ENCODE assay signal across 8 cellular contexts in genomic region chr6:163414367-163415175, GRCh38. TPM values are rescaled to one million over a fixed set of nuclear protein-coding genes. Genes with fewer than 3 reads are reported as not detected.
A peak's percentile ranks its signal among the peaks of the same experiment; 100 is the strongest.
DNase-seq lines count a peak whose midpoint lies in the region; ATAC-seq lines count a peak whose summit lies in the region.

TSS of gene QKI (plus strand) at chr6:163414718. CDS start at chr6:163415194, 476 bp downstream.

- H3K36me3 ChIP-seq in effector memory CD4-positive, alpha-beta T cell (ENCODE audit: control insufficient read depth, insufficient read depth, low read length) = no peaks in the 10 kb centered on the region
- H3K36me3 ChIP-seq in mesendoderm (ENCODE audit: control insufficient read depth, insufficient read depth, low read length) = no peaks in the 10 kb centered on the region

- WGBS in mesendoderm (ENCODE audit: extremely low coverage, insufficient coverage, low lambda C conversion rate) = no CpG with 5 or more reads among the region's 141 CpGs

- H2BK15ac ChIP-seq in mesendoderm (replicated peaks; ENCODE audit: low read depth) = peak within 1 kb of the TSS; percentile 67

- H3K4me1 ChIP-seq in effector memory CD4-positive, alpha-beta T cell (ENCODE audit: control insufficient read depth, insufficient read depth, low read length, poor library complexity, severe bottlenecking) = peaks cover 3% of the 10 kb centered on the region
- no peaks in the 10 kb centered on the region for H3K4me1 ChIP-seq in mesendoderm (ENCODE audit: control insufficient read depth, low read depth, low read length)

- peak within 1 kb of the TSS; percentile 94 for H3K23ac ChIP-seq in mesendoderm (ENCODE audit: low read length)

- peak within 1 kb of the TSS; percentile 98 for H3K56ac ChIP-seq in mesendoderm (ENCODE audit: low read length)

- peak within 1 kb of the TSS; percentile 99 for H4K8ac ChIP-seq in mesendoderm (ENCODE audit: low read depth, low read length)

- peak within 1 kb of the TSS; percentile 49 for H3K4me2 ChIP-seq in mesendoderm (ENCODE audit: low read length)

- H3K27ac ChIP-seq in effector memory CD4-positive, alpha-beta T cell (ENCODE audit: insufficient read depth, low read length, poor library complexity, severe bottlenecking) = peak within 1 kb of the TSS; percentile 93
- peak within 1 kb of the TSS; percentile 97 for H3K27ac ChIP-seq in mesendoderm (ENCODE audit: low read depth, low read length)

- peak within 1 kb of the TSS; percentile 63 for H2BK5ac ChIP-seq in mesendoderm (ENCODE audit: low read length)

- H3K27me3 ChIP-seq in effector memory CD4-positive, alpha-beta T cell (replicated peaks; ENCODE audit: control insufficient read depth, insufficient read depth, low read length, poor library complexity, severe bottlenecking) = no peaks in the 10 kb centered on the region
- H3K27me3 ChIP-seq in mesendoderm (ENCODE audit: insufficient read depth, low read length, poor library complexity) = no peaks in the 10 kb centered on the region

- H3K9ac ChIP-seq in mesendoderm (ENCODE audit: low read length) = peak within 1 kb of the TSS; percentile 94

- no peaks in the 10 kb centered on the region for H3K79me1 ChIP-seq in mesendoderm (ENCODE audit: low read length)

- H3K9me3 ChIP-seq in effector memory CD4-positive, alpha-beta T cell (ENCODE audit: control insufficient read depth, low read length) = no peaks in the 10 kb centered on the region

- H2BK120ac ChIP-seq in mesendoderm (ENCODE audit: low read depth, low read length) = peak within 1 kb of the TSS; percentile 82

- no peak within 1 kb of the TSS for H2AK5ac ChIP-seq in mesendoderm (ENCODE audit: low read length)

- H3K79me2 ChIP-seq in mesendoderm (ENCODE audit: control insufficient read depth, insufficient read depth, low read length) = peaks cover 23% of the 10 kb centered on the region

- H3K18ac ChIP-seq in mesendoderm (ENCODE audit: low read length) = peak within 1 kb of the TSS; percentile 100

- DNase-seq in NCI-H524 (lab: John Stamatoyannopoulos, UW) (peak; percentile 26 to 71), NCI-H524 treated with DMSO at 0.1 percent for 48 hours (lab: John Stamatoyannopoulos, UW) (no peak), NCI-H510A treated with DMSO at 0.1 percent for 48 hours (lab: John Stamatoyannopoulos, UW) (peak; percentile 23), mesendoderm (peak; percentile 70)
- peak; percentile 57 to 75 for DNase-seq in activated CD8-positive, alpha-beta memory T cell treated with anti-CD3 and anti-CD28 coated beads for 1 hour (ENCODE audit: extremely low read depth in 1 of 2, low read depth in 1 of 2)
- peak; percentile 70 to 74 (median 72) for DNase-seq in effector memory CD4-positive, alpha-beta T cell
- peak; percentile 69 for DNase-seq in stimulated activated CD8-positive, alpha-beta memory T cell treated with anti-CD3 and anti-CD28 coated beads, Interleukin-12 subunit alpha, Interleukin-12 subunit beta, amount 100 ng/mL, for 4 hours (ENCODE audit: low read depth)

- no peak within 1 kb of the TSS for H4K5ac ChIP-seq in mesendoderm (ENCODE audit: low read length)

- peak; percentile 41 for ATAC-seq in HG02943 (IDR thresholded peaks at IDR 0.05; ENCODE audit: low read depth, unreplicated experiment)

- peak within 1 kb of the TSS; percentile 98 for H3K4ac ChIP-seq in mesendoderm (ENCODE audit: low read depth, low read length)

- peak within 1 kb of the TSS; percentile 75 for H3K4me3 ChIP-seq in effector memory CD4-positive, alpha-beta T cell (ENCODE audit: insufficient read depth, low read depth, low read length, poor library complexity, severe bottlenecking)
- peak within 1 kb of the TSS; percentile 80 for H3K4me3 ChIP-seq in mesendoderm (ENCODE audit: low read length)

RNA-seq across cellular contexts. Expression of gene QKI, which starts in this region (rescaled TPM):
- polyA plus RNA-seq in mesendoderm (2013, experiment 1 of 2) = 119 TPM
- 114 TPM for polyA plus RNA-seq in mesendoderm (2013, experiment 2 of 2)
